ENCODE assay signal across 21 cellular contexts in the genomic region with DNA sequence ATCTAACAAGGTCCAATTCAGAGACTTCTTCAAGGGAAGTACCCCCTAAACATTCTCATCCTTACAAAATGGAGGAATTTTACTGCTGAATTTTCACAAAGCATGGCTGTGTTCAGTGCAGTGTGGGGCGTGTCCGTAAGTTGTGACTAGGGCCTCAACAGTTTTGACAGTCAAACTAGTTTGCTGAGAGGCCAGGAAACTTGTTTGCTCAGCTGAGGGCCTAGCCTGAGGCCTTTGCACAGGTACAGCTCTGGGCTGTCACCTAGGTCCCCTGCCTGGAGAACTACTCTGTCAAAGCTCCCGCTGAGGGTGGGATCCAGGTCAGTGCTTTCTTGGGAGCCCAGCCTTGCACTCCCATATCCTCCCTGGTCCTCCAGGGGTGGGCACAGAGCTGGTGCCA.
"Had no signal": no experiment of that assay in that cellular context is flagged by ENCODE, and none has a peak within 500 bp of the region (broad histone marks: within the 10 kb centered on the region; RNA-seq: fewer than 3 reads in every experiment).

No MANE protein-coding gene starts in this region.

- ATAC-seq: foreskin keratinocyte; left colon; left ventricle myocardium superior; naive thymus-derived CD8-positive, alpha-beta T cell; psoas muscle; stimulated activated naive B cell treated with anti-CD40 and anti-IgM and Interleukin-4, amounts not matched to agents 10 μg/mL and 1 μg/mL and 100 μg/mL, for 72 hours; stimulated activated naive CD8-positive, alpha-beta T cell treated with anti-CD3 and anti-CD28 coated beads, Interleukin-15, amount 100 ng/mL, for 72 hours had no signal

- FAIRE-seq: endometrium had no signal

- DNase-seq: effector CD4-positive, alpha-beta T cell; foreskin keratinocyte; left colon; left ventricle myocardium superior; naive thymus-derived CD8-positive, alpha-beta T cell; psoas muscle; retina; sigmoid colon; stimulated activated CD4-positive, alpha-beta T cell treated with anti-CD3 and anti-CD28 coated beads, Interleukin-2, amount 100 ng/mL, for 24 hours; stimulated activated CD4-positive, alpha-beta T cell treated with anti-CD3 and anti-CD28 coated beads, Interleukin-4, amount 100 ng/mL, for 4 hours; stimulated activated naive B cell treated with anti-CD40 and anti-IgM and Interleukin-4, amounts not matched to agents 10 μg/mL and 1 μg/mL and 100 μg/mL, for 72 hours; stimulated activated naive CD8-positive, alpha-beta T cell treated with anti-CD3 and anti-CD28 coated beads, Interleukin-15, amount 100 ng/mL, for 72 hours; testis; transverse colon; uterus had no signal

- H3K27me3 ChIP-seq: foreskin keratinocyte, neutrophil, sigmoid colon, testis, transverse colon, uterus had no signal

- H3K4me1 ChIP-seq: psoas muscle, testis had no signal

- H3K4me3 ChIP-seq: coronary artery, lung, psoas muscle, sigmoid colon, skin epidermis, testis, transverse colon, uterus had no signal

- H3K9me3 ChIP-seq: neutrophil, psoas muscle, sigmoid colon, testis, transverse colon, uterus had no signal

- H3K36me3 ChIP-seq: uterus had no signal

- H3K27ac ChIP-seq: coronary artery, epithelial cell of prostate, foreskin keratinocyte, neutrophil, psoas muscle, sigmoid colon, skin epidermis, testis, transverse colon, uterus had no signal
